ENCODE assay signal across 1 cellular context in genomic region chr3:158791259-158791920, GRCh38.
TF ChIP-seq lines count a peak whose summit lies in the region.

No MANE protein-coding gene starts in this region.

TF ChIP-seq in K562, 482 proteins besides CTCF, POLR2A, EP300 and RAD21 (continued from another document):
- TF ChIP-seq, protein P1, sequence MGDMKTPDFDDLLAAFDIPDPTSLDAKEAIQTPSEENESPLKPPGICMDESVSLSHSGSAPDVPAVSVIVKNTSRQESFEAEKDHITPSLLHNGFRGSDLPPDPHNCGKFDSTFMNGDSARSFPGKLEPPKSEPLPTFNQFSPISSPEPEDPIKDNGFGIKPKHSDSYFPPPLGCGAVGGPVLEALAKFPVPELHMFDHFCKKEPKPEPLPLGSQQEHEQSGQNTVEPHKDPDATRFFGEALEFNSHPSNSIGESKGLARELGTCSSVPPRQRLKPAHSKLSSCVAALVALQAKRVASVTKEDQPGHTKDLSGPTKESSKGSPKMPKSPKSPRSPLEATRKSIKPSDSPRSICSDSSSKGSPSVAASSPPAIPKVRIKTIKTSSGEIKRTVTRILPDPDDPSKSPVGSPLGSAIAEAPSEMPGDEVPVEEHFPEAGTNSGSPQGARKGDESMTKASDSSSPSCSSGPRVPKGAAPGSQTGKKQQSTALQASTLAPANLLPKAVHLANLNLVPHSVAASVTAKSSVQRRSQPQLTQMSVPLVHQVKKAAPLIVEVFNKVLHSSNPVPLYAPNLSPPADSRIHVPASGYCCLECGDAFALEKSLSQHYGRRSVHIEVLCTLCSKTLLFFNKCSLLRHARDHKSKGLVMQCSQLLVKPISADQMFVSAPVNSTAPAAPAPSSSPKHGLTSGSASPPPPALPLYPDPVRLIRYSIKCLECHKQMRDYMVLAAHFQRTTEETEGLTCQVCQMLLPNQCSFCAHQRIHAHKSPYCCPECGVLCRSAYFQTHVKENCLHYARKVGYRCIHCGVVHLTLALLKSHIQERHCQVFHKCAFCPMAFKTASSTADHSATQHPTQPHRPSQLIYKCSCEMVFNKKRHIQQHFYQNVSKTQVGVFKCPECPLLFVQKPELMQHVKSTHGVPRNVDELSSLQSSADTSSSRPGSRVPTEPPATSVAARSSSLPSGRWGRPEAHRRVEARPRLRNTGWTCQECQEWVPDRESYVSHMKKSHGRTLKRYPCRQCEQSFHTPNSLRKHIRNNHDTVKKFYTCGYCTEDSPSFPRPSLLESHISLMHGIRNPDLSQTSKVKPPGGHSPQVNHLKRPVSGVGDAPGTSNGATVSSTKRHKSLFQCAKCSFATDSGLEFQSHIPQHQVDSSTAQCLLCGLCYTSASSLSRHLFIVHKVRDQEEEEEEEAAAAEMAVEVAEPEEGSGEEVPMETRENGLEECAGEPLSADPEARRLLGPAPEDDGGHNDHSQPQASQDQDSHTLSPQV (IDR thresholded peaks at IDR 0.05) = peak; percentile 87
- no peak for TF ChIP-seq ATF1 (CRISPR knock-in tag; IDR thresholded peaks at IDR 0.05)
- TF ChIP-seq ATF1 (tag; IDR thresholded peaks at IDR 0.05) = peak; percentile 49; the same call in 1 of the 2 replicates
- no peak for TF ChIP-seq CBX8 (IDR thresholded peaks at IDR 0.05; ENCODE audit: borderline replicate concordance, extremely low read depth, low read depth, low read length, poor library complexity, severe bottlenecking)
- TF ChIP-seq, protein P2, sequence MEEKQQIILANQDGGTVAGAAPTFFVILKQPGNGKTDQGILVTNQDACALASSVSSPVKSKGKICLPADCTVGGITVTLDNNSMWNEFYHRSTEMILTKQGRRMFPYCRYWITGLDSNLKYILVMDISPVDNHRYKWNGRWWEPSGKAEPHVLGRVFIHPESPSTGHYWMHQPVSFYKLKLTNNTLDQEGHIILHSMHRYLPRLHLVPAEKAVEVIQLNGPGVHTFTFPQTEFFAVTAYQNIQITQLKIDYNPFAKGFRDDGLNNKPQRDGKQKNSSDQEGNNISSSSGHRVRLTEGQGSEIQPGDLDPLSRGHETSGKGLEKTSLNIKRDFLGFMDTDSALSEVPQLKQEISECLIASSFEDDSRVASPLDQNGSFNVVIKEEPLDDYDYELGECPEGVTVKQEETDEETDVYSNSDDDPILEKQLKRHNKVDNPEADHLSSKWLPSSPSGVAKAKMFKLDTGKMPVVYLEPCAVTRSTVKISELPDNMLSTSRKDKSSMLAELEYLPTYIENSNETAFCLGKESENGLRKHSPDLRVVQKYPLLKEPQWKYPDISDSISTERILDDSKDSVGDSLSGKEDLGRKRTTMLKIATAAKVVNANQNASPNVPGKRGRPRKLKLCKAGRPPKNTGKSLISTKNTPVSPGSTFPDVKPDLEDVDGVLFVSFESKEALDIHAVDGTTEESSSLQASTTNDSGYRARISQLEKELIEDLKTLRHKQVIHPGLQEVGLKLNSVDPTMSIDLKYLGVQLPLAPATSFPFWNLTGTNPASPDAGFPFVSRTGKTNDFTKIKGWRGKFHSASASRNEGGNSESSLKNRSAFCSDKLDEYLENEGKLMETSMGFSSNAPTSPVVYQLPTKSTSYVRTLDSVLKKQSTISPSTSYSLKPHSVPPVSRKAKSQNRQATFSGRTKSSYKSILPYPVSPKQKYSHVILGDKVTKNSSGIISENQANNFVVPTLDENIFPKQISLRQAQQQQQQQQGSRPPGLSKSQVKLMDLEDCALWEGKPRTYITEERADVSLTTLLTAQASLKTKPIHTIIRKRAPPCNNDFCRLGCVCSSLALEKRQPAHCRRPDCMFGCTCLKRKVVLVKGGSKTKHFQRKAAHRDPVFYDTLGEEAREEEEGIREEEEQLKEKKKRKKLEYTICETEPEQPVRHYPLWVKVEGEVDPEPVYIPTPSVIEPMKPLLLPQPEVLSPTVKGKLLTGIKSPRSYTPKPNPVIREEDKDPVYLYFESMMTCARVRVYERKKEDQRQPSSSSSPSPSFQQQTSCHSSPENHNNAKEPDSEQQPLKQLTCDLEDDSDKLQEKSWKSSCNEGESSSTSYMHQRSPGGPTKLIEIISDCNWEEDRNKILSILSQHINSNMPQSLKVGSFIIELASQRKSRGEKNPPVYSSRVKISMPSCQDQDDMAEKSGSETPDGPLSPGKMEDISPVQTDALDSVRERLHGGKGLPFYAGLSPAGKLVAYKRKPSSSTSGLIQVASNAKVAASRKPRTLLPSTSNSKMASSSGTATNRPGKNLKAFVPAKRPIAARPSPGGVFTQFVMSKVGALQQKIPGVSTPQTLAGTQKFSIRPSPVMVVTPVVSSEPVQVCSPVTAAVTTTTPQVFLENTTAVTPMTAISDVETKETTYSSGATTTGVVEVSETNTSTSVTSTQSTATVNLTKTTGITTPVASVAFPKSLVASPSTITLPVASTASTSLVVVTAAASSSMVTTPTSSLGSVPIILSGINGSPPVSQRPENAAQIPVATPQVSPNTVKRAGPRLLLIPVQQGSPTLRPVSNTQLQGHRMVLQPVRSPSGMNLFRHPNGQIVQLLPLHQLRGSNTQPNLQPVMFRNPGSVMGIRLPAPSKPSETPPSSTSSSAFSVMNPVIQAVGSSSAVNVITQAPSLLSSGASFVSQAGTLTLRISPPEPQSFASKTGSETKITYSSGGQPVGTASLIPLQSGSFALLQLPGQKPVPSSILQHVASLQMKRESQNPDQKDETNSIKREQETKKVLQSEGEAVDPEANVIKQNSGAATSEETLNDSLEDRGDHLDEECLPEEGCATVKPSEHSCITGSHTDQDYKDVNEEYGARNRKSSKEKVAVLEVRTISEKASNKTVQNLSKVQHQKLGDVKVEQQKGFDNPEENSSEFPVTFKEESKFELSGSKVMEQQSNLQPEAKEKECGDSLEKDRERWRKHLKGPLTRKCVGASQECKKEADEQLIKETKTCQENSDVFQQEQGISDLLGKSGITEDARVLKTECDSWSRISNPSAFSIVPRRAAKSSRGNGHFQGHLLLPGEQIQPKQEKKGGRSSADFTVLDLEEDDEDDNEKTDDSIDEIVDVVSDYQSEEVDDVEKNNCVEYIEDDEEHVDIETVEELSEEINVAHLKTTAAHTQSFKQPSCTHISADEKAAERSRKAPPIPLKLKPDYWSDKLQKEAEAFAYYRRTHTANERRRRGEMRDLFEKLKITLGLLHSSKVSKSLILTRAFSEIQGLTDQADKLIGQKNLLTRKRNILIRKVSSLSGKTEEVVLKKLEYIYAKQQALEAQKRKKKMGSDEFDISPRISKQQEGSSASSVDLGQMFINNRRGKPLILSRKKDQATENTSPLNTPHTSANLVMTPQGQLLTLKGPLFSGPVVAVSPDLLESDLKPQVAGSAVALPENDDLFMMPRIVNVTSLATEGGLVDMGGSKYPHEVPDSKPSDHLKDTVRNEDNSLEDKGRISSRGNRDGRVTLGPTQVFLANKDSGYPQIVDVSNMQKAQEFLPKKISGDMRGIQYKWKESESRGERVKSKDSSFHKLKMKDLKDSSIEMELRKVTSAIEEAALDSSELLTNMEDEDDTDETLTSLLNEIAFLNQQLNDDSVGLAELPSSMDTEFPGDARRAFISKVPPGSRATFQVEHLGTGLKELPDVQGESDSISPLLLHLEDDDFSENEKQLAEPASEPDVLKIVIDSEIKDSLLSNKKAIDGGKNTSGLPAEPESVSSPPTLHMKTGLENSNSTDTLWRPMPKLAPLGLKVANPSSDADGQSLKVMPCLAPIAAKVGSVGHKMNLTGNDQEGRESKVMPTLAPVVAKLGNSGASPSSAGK (IDR thresholded peaks at IDR 0.05) = peak; percentile 61
